ENCODE assay signal across 11 cellular contexts in the genomic region with DNA sequence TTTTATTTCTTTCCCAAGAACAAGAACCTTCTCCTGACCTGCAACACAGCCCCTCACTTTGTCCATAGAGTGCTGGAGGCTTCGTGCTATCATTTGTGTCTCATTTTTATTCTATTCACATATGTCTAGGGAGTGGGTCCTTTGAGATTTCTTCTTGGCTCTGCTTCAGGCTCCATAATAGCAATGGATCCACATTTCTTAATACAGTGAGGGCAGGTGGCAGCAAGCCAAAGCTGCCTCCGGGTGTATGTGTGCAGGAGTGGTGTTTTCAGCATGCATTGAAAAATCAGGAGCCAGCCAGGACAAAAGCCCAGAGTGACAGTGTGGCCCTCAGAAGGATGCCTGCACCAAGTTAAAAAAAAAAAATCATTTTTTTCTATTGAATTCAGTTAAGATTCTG.
DNase-seq lines count a peak whose midpoint lies in the region; ATAC-seq and TF ChIP-seq lines count a peak whose summit lies in the region.
"Had no signal": no experiment of that assay in that cellular context is flagged by ENCODE, and none has a peak within 500 bp of the region (broad histone marks: within the 10 kb centered on the region; RNA-seq: fewer than 3 reads in every experiment).

No MANE protein-coding gene starts in this region.

- intact Hi-C loops in Right ventricle myocardium inferior (cut with DNase I): no loop called here

- H3K36me3 ChIP-seq in right atrium auricular region: no peaks in the 10 kb centered on the region

- H3K4me3 ChIP-seq in right atrium auricular region: no peak overlapping the region

- no peak for TF ChIP-seq CTCF in right atrium auricular region (IDR thresholded peaks at IDR 0.05)

- H3K9me3 ChIP-seq in right atrium auricular region: no peaks in the 10 kb centered on the region

- peak overlapping the region in 1 of 2 donors; percentile 32 for H3K27ac ChIP-seq in right atrium auricular region

- DNase-seq in Right ventricle myocardium inferior (ENCODE audit: missing footprints): peak; percentile 79
- no peak for DNase-seq in right atrium auricular region (ENCODE audit: low spot score)
- DNase-seq in RPMI7951 (ENCODE audit: low read depth): peak; percentile 48
- DNase-seq in fibroblast of the conjunctiva (ENCODE audit: low read depth): peak; percentile 41
- DNase-seq in GM19240 (ENCODE audit: insufficient read length, low spot score): no peak
- no peak for DNase-seq in stimulated activated naive CD4-positive, alpha-beta T cell treated with Interleukin-2 at 50 U/mL for 16 hours (lab: John Stamatoyannopoulos, UW)
- no peak for DNase-seq in kidney glomerular epithelial cell (lab: John Stamatoyannopoulos, UW)
- DNase-seq: glutamatergic neuron, Karpas-422, NCI-H82 had no signal

- H3K27me3 ChIP-seq in right atrium auricular region: no peaks in the 10 kb centered on the region

- H3K4me1 ChIP-seq in right atrium auricular region: peaks cover 3 to 35% of the 10 kb centered on the region in 2 donors

- peak; percentile 56 for ATAC-seq in Right ventricle myocardium inferior
- no peak for ATAC-seq in GM21423 (IDR thresholded peaks at IDR 0.05; ENCODE audit: unreplicated experiment)

Comparison
In these comparisons a context has a peak if more than half of its experiments do, and no peak if none do; other contexts are left out.
1. DNase-seq: peak in Right ventricle myocardium inferior (single experiment), RPMI7951 (single experiment) and fibroblast of the conjunctiva (single experiment); none in right atrium auricular region (single experiment), GM19240 (single experiment), stimulated activated naive CD4-positive, alpha-beta T cell treated with Interleukin-2 at 50 U/mL for 16 hours (single experiment) and kidney glomerular epithelial cell (single experiment).